1 cellular context compared by ENCODE assay signal in the genomic region with DNA sequence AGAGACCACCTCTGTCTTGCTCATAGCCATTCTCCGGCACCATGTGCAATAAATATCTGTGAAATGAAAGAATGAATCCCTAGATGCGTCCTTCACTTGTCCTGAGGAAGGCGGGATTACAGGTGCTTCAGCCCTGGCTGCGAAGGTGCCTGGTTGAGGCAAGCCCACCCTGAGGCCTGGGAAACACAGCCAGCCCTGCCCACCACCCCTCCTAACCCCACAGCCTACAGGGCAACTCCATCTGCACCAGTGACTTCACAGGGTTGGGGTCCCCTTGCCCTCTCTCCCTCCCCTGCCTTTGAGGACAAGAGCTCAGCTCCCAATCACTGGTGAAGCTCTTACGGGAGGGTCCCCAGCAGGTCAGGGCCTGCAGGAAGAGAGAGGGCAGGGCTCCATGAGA.
TF ChIP-seq lines count a peak whose summit lies in the region.

No MANE protein-coding gene starts in this region.

TF ChIP-seq in H1, 55 proteins besides CTCF, POLR2A, EP300 and RAD21:
- no peak for TF ChIP-seq TAF1 (IDR thresholded peaks at IDR 0.05; ENCODE audit: low read depth, low read length)
- TF ChIP-seq NRF1 (IDR thresholded peaks at IDR 0.05; ENCODE audit: low read depth, low read length), result no peak
- TF ChIP-seq CHD1 (IDR thresholded peaks at IDR 0.05; ENCODE audit: low read depth, low read length), result no peak
- TF ChIP-seq HDAC2 (IDR thresholded peaks at IDR 0.05; ENCODE audit: borderline replicate concordance in 1 of 2, low read depth in 2 of 2, low read length in 2 of 2), result no peak
- no peak for TF ChIP-seq CHD2 (IDR thresholded peaks at IDR 0.05; ENCODE audit: low read length)
- TF ChIP-seq HDAC6 (IDR thresholded peaks at IDR 0.05; ENCODE audit: low read depth, low read length), result no peak
- no peak for TF ChIP-seq SIRT6 (IDR thresholded peaks at IDR 0.05; ENCODE audit: low read length)
- TF ChIP-seq TAF7 (optimal IDR thresholded peaks at IDR 0.05; ENCODE audit: borderline replicate concordance, low read depth, low read length), result no peak
- no peak for TF ChIP-seq MAFK (IDR thresholded peaks at IDR 0.05; ENCODE audit: low read depth, low read length)
- TF ChIP-seq RBBP5 (IDR thresholded peaks at IDR 0.05; ENCODE audit: borderline replicate concordance, low read depth, low read length), result no peak
- no peak for TF ChIP-seq KDM1A (IDR thresholded peaks at IDR 0.05; ENCODE audit: borderline replicate concordance, low read length)
